Comparison of ENCODE assay signal across 1 cellular context in genomic region chr15:72231847-72232461, GRCh38.
TF ChIP-seq lines count a peak whose summit lies in the region.

No MANE protein-coding gene starts in this region.

TF ChIP-seq in K562, 482 proteins besides CTCF, POLR2A, EP300 and RAD21 (continued from another document):
- TF ChIP-seq HDAC3 (IDR thresholded peaks at IDR 0.05; ENCODE audit: borderline replicate concordance, partially characterized antibody) (peak; percentile 81), NFE2L1 (tag; IDR thresholded peaks at IDR 0.05; ENCODE audit: borderline replicate concordance, low read depth) (no peak), TEAD4 (IDR thresholded peaks at IDR 0.05; ENCODE audit: low read length) (peak; percentile 94), TEAD4 (CRISPR knock-in tag; IDR thresholded peaks at IDR 0.05; ENCODE audit: borderline replicate concordance) (no peak), SMARCA4 (IDR thresholded peaks at IDR 0.05) (peak; percentile 92), FOXP1 (CRISPR knock-in tag; IDR thresholded peaks at IDR 0.05) (no peak), SMAD4 (CRISPR knock-in tag; conservative IDR thresholded peaks at IDR 0.05) (peak; percentile 66), MTA2 (IDR thresholded peaks at IDR 0.05; ENCODE audit: low read depth) (peak; percentile 87), MXI1 (IDR thresholded peaks at IDR 0.05; ENCODE audit: low read depth, low read length) (peak; percentile 50; the same call in 1 of the 2 replicates), ASH1L (IDR thresholded peaks at IDR 0.05; ENCODE audit: borderline replicate concordance, low read depth, partially characterized antibody) (no peak), ZNF282 (CRISPR knock-in tag; IDR thresholded peaks at IDR 0.05) (no peak), HMG20A (CRISPR knock-in tag; conservative IDR thresholded peaks at IDR 0.05) (no peak), KAT7 (CRISPR knock-in tag; IDR thresholded peaks at IDR 0.05; ENCODE audit: borderline replicate concordance) (peak; percentile 62; the same call in 1 of the 2 replicates), NCOA1 (IDR thresholded peaks at IDR 0.05; ENCODE audit: low read depth) (0 out of 2 replicates have a peak, but pooled peaks have one; percentile 16), ATF6 (CRISPR knock-in tag; IDR thresholded peaks at IDR 0.05) (no peak), CXXC5 (CRISPR knock-in tag; IDR thresholded peaks at IDR 0.05) (peak; percentile 26; the same call in 1 of the 2 replicates), EGR1 (conservative IDR thresholded peaks at IDR 0.05) (no peak), KDM1A (IDR thresholded peaks at IDR 0.05) (peak; percentile 99), CBFA2T3 (IDR thresholded peaks at IDR 0.05) (peak; percentile 97), ZNF511 (CRISPR knock-in tag; IDR thresholded peaks at IDR 0.05) (no peak), GATA2 (CRISPR knock-in tag; IDR thresholded peaks at IDR 0.05) (peak; percentile 77), ARID1B (IDR thresholded peaks at IDR 0.05) (peak; percentile 94), BACH1 (tag; IDR thresholded peaks at IDR 0.05) (peak; percentile 56; the same call in 1 of the 2 replicates), MYNN (IDR thresholded peaks at IDR 0.05) (peak; percentile 53; the same call in 1 of the 2 replicates), MYNN (CRISPR knock-in tag; IDR thresholded peaks at IDR 0.05) (no peak), CCNT2 (IDR thresholded peaks at IDR 0.05; ENCODE audit: borderline replicate concordance, extremely low read depth, insufficient read length, low read depth, low read length) (peak; percentile 18), KLF6 (CRISPR knock-in tag; IDR thresholded peaks at IDR 0.05; ENCODE audit: borderline replicate concordance) (peak; percentile 9; the same call in 1 of the 2 replicates), ZBTB40 (IDR thresholded peaks at IDR 0.05) (no peak), ZBTB40 (CRISPR knock-in tag; IDR thresholded peaks at IDR 0.05) (no peak), SMARCE1 (IDR thresholded peaks at IDR 0.05) (peak; percentile 69)
